10 cellular contexts compared by ENCODE assay signal in genomic region chr21:26115899-26116298, GRCh38. TPM values are rescaled to one million over a fixed set of nuclear protein-coding genes. Genes with fewer than 3 reads are reported as not detected.
DNase-seq lines count a peak whose midpoint lies in the region; FAIRE-seq and TF ChIP-seq lines count a peak whose summit lies in the region.
"Had no signal": no experiment of that assay in that cellular context is flagged by ENCODE, and none has a peak within 500 bp of the region (broad histone marks: within the 10 kb centered on the region; RNA-seq: fewer than 3 reads in every experiment).

No MANE protein-coding gene starts in this region.

- CTCF ChIA-PET in mammary epithelial cell (lab: Charles Lee; ENCODE audit: low non-redundant PET): no interaction called here

- H3K9me3 ChIP-seq in mammary epithelial cell (replicated peaks; ENCODE audit: insufficient read depth, low read length) (no peaks in the 10 kb centered on the region), tibial artery (no peaks in the 10 kb centered on the region)
- H3K9me3 ChIP-seq: right lobe of liver had no signal

- no peak for TF ChIP-seq CTCF in mammary epithelial cell (conservative IDR thresholded peaks at IDR 0.05 in 1 of 2, IDR thresholded peaks at IDR 0.05 in 1 of 2; ENCODE audit: extremely low read depth in 1 of 2, insufficient read depth in 1 of 2, low read depth in 1 of 2, low read length in 2 of 2)
- TF ChIP-seq CTCF in type B pancreatic cell (conservative IDR thresholded peaks at IDR 0.05): no peak
- no peak for TF ChIP-seq CTCF in tibial artery (IDR thresholded peaks at IDR 0.05)

- H3K4me1 ChIP-seq in mammary epithelial cell (ENCODE audit: insufficient read depth, low read length): peaks cover 29% of the 10 kb centered on the region
- H3K4me1 ChIP-seq in tibial artery: peaks cover 0 to 27% (median 11%) of the 10 kb centered on the region in 4 donors
- H3K4me1 ChIP-seq: right lobe of liver had no signal

- H3K36me3 ChIP-seq in mammary epithelial cell (ENCODE audit: insufficient read depth, low read length): peaks cover 4% of the 10 kb centered on the region
- no peaks in the 10 kb centered on the region for H3K36me3 ChIP-seq in tibial artery
- H3K36me3 ChIP-seq: right lobe of liver had no signal

- H3K4me3 ChIP-seq in mammary epithelial cell (replicated peaks in 1 of 3; ENCODE audit: insufficient read depth in 1 of 3, low read depth in 2 of 3, low read length in 3 of 3): no peak overlapping the region
- no peak overlapping the region for H3K4me3 ChIP-seq in tibial artery
- H3K4me3 ChIP-seq: right lobe of liver had no signal

- peaks cover 97% of the 10 kb centered on the region for H3K79me2 ChIP-seq in mammary epithelial cell (ENCODE audit: insufficient read depth, low read length)

- H2AFZ ChIP-seq in mammary epithelial cell (ENCODE audit: low read depth, low read length): no peak overlapping the region

- peak overlapping the region; percentile 8 for H3K9ac ChIP-seq in mammary epithelial cell (ENCODE audit: insufficient read depth, low read length)

- WGBS in mammary epithelial cell (ENCODE audit: low coverage, missing lambda C conversion rate): 13% methylated on average over 2 of the region's 2 CpGs

- peak overlapping the region; percentile 62 for H3K4me2 ChIP-seq in mammary epithelial cell (ENCODE audit: insufficient read depth, low read depth, low read length)

- H3K27ac ChIP-seq in mammary epithelial cell (ENCODE audit: insufficient read depth, low read depth, low read length): peak overlapping the region; percentile 79
- H3K27ac ChIP-seq in tibial artery: peak overlapping the region in 1 of 2 donors; percentile 32
- H3K27ac ChIP-seq: right lobe of liver had no signal

- H3K9me3 Mint-ChIP-seq in type B pancreatic cell: no peaks in the 10 kb centered on the region

- H3K4me1 Mint-ChIP-seq in type B pancreatic cell (ENCODE audit: unreplicated experiment): peaks cover 51% of the 10 kb centered on the region

- dilution Hi-C loops in mammary epithelial cell (cut with HindIII; ENCODE audit: low sequenced_read_pairs): no loop called here

- peak; percentile 41 for DNase-seq in NCI-H2107 treated with DMSO at 0.1 percent for 48 hours (lab: John Stamatoyannopoulos, UW; ENCODE audit: unreplicated experiment)
- DNase-seq in NCI-H2107 (lab: John Stamatoyannopoulos, UW): no peak
- peak; percentile 75 for DNase-seq in mammary epithelial cell
- no peak for DNase-seq in type B pancreatic cell (ENCODE audit: extremely low spot score, unreplicated experiment)
- no peak for DNase-seq in NCI-H128 (lab: John Stamatoyannopoulos, UW; ENCODE audit: unreplicated experiment)
- no peak for DNase-seq in effector CD4-positive, alpha-beta T cell
- no peak for DNase-seq in tibial artery
- DNase-seq: activated T-cell treated with anti-CD3 and anti-CD28 coated beads, Interleukin-2, amount 50 U/mL, for 48 hours; right lobe of liver had no signal

- no peaks in the 10 kb centered on the region for H3K27me3 Mint-ChIP-seq in type B pancreatic cell

- peak overlapping the region; percentile 71 for H3K4me3 Mint-ChIP-seq in type B pancreatic cell

- no TSS peak for BruUV-seq in mammary epithelial cell (replicated peaks; lab: Mats Ljungman, UMichigan)

- H4K20me1 ChIP-seq in mammary epithelial cell (ENCODE audit: insufficient read depth, low read length): no peaks in the 10 kb centered on the region

- intact Hi-C loops in mammary epithelial cell (cut with micrococcal nuclease) (no loop called here), tibial artery (cut with DNase I; ENCODE audit: low total_unique reads) (no loop called here)

- in situ Hi-C loops in mammary epithelial cell (cut with MboI; ENCODE audit: low sequenced_read_pairs in 2 of 2): no loop called here

- peak overlapping the region; percentile 79 for H3K27ac Mint-ChIP-seq in type B pancreatic cell

- H3K27me3 ChIP-seq in mammary epithelial cell (ENCODE audit: insufficient read depth, low read length) (no peaks in the 10 kb centered on the region), tibial artery (no peaks in the 10 kb centered on the region)
- H3K27me3 ChIP-seq: right lobe of liver had no signal

- H3K36me3 Mint-ChIP-seq in type B pancreatic cell: peaks cover 18% of the 10 kb centered on the region

- peak; percentile 38 for FAIRE-seq in islet of Langerhans (lab: Jason Lieb, UNC)

RNA-seq across cellular contexts. Expression of gene APP, which starts 54.7 kb away (rescaled TPM):
- total RNA-seq in mammary epithelial cell: 1,000 to 10,000 TPM; 1,070 to 1,289 TPM
- 1,292 TPM for polyA plus RNA-seq in mammary epithelial cell
- 830 TPM for polyA minus RNA-seq in mammary epithelial cell
- total RNA-seq in type B pancreatic cell (ENCODE audit: low replicate concordance): 329 and 415 TPM in 2 replicates

Comparison
In these comparisons a context has a peak if more than half of its experiments do, and no peak if none do; other contexts are left out.
1. DNase-seq: peak in NCI-H2107 treated with DMSO at 0.1 percent for 48 hours (single experiment) and mammary epithelial cell (single experiment); none in NCI-H2107 (single experiment), type B pancreatic cell (single experiment), NCI-H128 (single experiment), effector CD4-positive, alpha-beta T cell (single experiment) and tibial artery (0 of 2).